ENCODE assay signal across 14 cellular contexts in genomic region chr4:88621763-88622327, GRCh38.
"Had no signal": no experiment of that assay in that cellular context is flagged by ENCODE, and none has a peak within 500 bp of the region (broad histone marks: within the 10 kb centered on the region; RNA-seq: fewer than 3 reads in every experiment).

No MANE protein-coding gene starts in this region.

- ATAC-seq: activated CD8-positive, alpha-beta memory T cell treated with anti-CD3 and anti-CD28 coated beads, Interleukin-2, amount 10 ng/mL, durations not matched to agents 7 days and 5 days had no signal

- H3K27me3 ChIP-seq: adrenal gland, vagina had no signal

- DNase-seq: activated CD4-positive, CD25-positive, alpha-beta regulatory T cell; activated CD8-positive, alpha-beta memory T cell treated with anti-CD3 and anti-CD28 coated beads, Interleukin-2, amount 10 ng/mL, durations not matched to agents 7 days and 5 days; activated naive CD4-positive, alpha-beta T cell; central memory CD4-positive, alpha-beta T cell; cortex of kidney; effector CD8-positive, alpha-beta T cell; hippocampal formation; kidney glomerular epithelial cell; stimulated activated CD4-positive, alpha-beta T cell treated with anti-CD3 and anti-CD28 coated beads, Interleukin-4, amount 100 ng/mL, for 4 hours; T-helper 2 cell had no signal

- H3K27me3 Mint-ChIP-seq: activated CD8-positive, alpha-beta memory T cell treated with anti-CD3 and anti-CD28 coated beads, Interleukin-2, amount 10 ng/mL, durations not matched to agents 7 days and 5 days had no signal

- H3K27ac ChIP-seq: parathyroid adenoma had no signal

- H3K4me1 ChIP-seq: parathyroid adenoma had no signal

- H3K4me3 Mint-ChIP-seq: activated CD8-positive, alpha-beta memory T cell treated with anti-CD3 and anti-CD28 coated beads, Interleukin-2, amount 10 ng/mL, durations not matched to agents 7 days and 5 days; mesothelial cell of epicardium had no signal

- H3K4me1 Mint-ChIP-seq: mesothelial cell of epicardium had no signal
